Comparison of ENCODE assay signal across 31 cellular contexts in the genomic region with DNA sequence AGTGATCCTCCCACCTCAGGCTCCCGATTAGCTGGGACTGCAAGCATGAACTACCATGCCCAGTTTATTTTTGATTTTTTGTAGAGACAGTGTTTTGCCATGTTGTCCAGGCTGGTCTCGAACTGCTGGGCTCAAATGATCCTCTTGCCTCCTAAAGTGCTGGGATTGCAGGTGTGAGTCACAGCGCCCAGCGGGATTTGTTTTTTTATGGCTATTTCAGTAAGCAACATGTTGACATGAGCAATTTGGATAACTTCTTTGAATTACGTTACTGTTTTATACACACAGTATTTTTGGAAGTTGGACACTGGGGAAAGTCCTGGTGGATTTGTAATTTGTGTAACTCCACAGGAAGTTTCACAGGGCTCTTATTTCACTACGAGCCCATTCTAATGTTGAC. TPM values are rescaled to one million over a fixed set of nuclear protein-coding genes. Genes with fewer than 3 reads are reported as not detected.
A peak's percentile ranks its signal among the peaks of the same experiment; 100 is the strongest.
DNase-seq lines count a peak whose midpoint lies in the region; ATAC-seq and TF ChIP-seq lines count a peak whose summit lies in the region.
"Had no signal": no experiment of that assay in that cellular context is flagged by ENCODE, and none has a peak within 500 bp of the region (broad histone marks: within the 10 kb centered on the region; RNA-seq: fewer than 3 reads in every experiment).

No MANE protein-coding gene starts in this region.

- no peaks in the 10 kb centered on the region for H3K9me3 Mint-ChIP-seq in chondrocyte (ENCODE audit: low read depth)
- H3K9me3 Mint-ChIP-seq in nephron, result no peaks in the 10 kb centered on the region
- H3K9me3 Mint-ChIP-seq: brain; CD8-positive, alpha-beta memory T cell; stimulated activated naive B cell treated with anti-CD40 and anti-IgM and Interleukin-4, amounts not matched to agents 10 μg/mL and 1 μg/mL and 100 μg/mL, for 72 hours; T-helper 2 cell treated with Interferon-gamma antibody and Interleukin-4, amounts not matched to agents 5 μg/mL and 100 μg/mL, for 36 hours had no signal

- H3K36me3 Mint-ChIP-seq in chondrocyte (ENCODE audit: low read depth) (no peaks in the 10 kb centered on the region), nephron (ENCODE audit: low read depth) (no peaks in the 10 kb centered on the region)
- H3K36me3 Mint-ChIP-seq: brain had no signal

- DNase-seq in A172 (ENCODE audit: low spot score) (peak; percentile 68), LHCN-M2 (ENCODE audit: low read depth) (peak; percentile 56), chondrocyte (ENCODE audit: low spot score) (no peak), NCI-H510A (lab: John Stamatoyannopoulos, UW) (no peak), suprapubic skin (ENCODE audit: low spot score in 2 of 2) (no peak), AG08396 (ENCODE audit: low spot score) (no peak)
- DNase-seq: activated CD4-positive, alpha-beta T cell treated with anti-CD3 and anti-CD28 coated beads for 4 hours; activated CD8-positive, alpha-beta memory T cell treated with anti-CD3 and anti-CD28 coated beads for 24 hours; activated effector memory CD4-positive, alpha-beta T cell treated with anti-CD3 and anti-CD28 coated beads, Interleukin-2, amount 50 U/mL, for 16 hours; BE2C; CD8-positive, alpha-beta memory T cell; DMS 273 treated with DMSO at 0.1 percent for 48 hours; effector CD4-positive, alpha-beta T cell; foreskin keratinocyte; H7; KBM-7; NCI-H1436 treated with DMSO at 0.1 percent for 48 hours; NCI-H446 treated with DMSO at 0.1 percent for 48 hours; PC-3; Right ventricle myocardium superior; sigmoid colon; stimulated activated CD4-positive, alpha-beta T cell treated with anti-CD3 and anti-CD28 coated beads, Interleukin-4, amount 100 ng/mL, for 4 hours; stimulated activated naive B cell treated with anti-CD40 and anti-IgM and Interleukin-4, amounts not matched to agents 10 μg/mL and 1 μg/mL and 100 μg/mL, for 72 hours had no signal

- no peak for TF ChIP-seq CTCF in chondrocyte (IDR thresholded peaks at IDR 0.05)
- no peak for TF ChIP-seq CTCF in nephron (IDR thresholded peaks at IDR 0.05; ENCODE audit: unreplicated experiment in 3 of 3)
- TF ChIP-seq CTCF in suprapubic skin (IDR thresholded peaks at IDR 0.05), result no peak

- no peak overlapping the region for H3K4me3 Mint-ChIP-seq in chondrocyte (ENCODE audit: unreplicated experiment)
- H3K4me3 Mint-ChIP-seq in nephron, result no peak overlapping the region
- H3K4me3 Mint-ChIP-seq: brain; CD8-positive, alpha-beta memory T cell; stimulated activated naive B cell treated with anti-CD40 and anti-IgM and Interleukin-4, amounts not matched to agents 10 μg/mL and 1 μg/mL and 100 μg/mL, for 72 hours; T-helper 2 cell treated with Interferon-gamma antibody and Interleukin-4, amounts not matched to agents 5 μg/mL and 100 μg/mL, for 36 hours had no signal

- H3K27me3 ChIP-seq in suprapubic skin, result no peaks in the 10 kb centered on the region
- H3K27me3 ChIP-seq: BE2C, sigmoid colon, uterus had no signal

- no peak for TF ChIP-seq POLR2A in suprapubic skin (IDR thresholded peaks at IDR 0.05)

- peaks cover 49% of the 10 kb centered on the region for H3K4me1 ChIP-seq in suprapubic skin
- H3K4me1 ChIP-seq: BE2C had no signal

- no peak for ATAC-seq in GM21528 (IDR thresholded peaks at IDR 0.05; ENCODE audit: low FRiP score, unreplicated experiment)
- ATAC-seq: A549; foreskin keratinocyte; PC-3; stimulated activated naive B cell treated with anti-CD40 and anti-IgM and Interleukin-4, amounts not matched to agents 10 μg/mL and 1 μg/mL and 100 μg/mL, for 72 hours had no signal

- no peak for TF ChIP-seq EP300 in suprapubic skin (IDR thresholded peaks at IDR 0.05)

- peaks cover 20% of the 10 kb centered on the region for H3K4me1 Mint-ChIP-seq in chondrocyte (ENCODE audit: low read depth)
- peaks cover 19% of the 10 kb centered on the region for H3K4me1 Mint-ChIP-seq in nephron

- no peaks in the 10 kb centered on the region for H3K9me3 ChIP-seq in suprapubic skin
- H3K9me3 ChIP-seq: A549, BE2C, sigmoid colon, thoracic aorta, uterus had no signal

- WGBS in suprapubic skin, result 67% methylated on average over 6 of the region's 6 CpGs

- H3K4me3 ChIP-seq in suprapubic skin, result no peak overlapping the region
- H3K4me3 ChIP-seq: A549, sigmoid colon, thoracic aorta, uterus had no signal

- peak overlapping the region; percentile 68 for H3K27ac Mint-ChIP-seq in chondrocyte (ENCODE audit: unreplicated experiment)
- peak overlapping the region; percentile 16 to 49 (median 41) for H3K27ac Mint-ChIP-seq in nephron
- H3K27ac Mint-ChIP-seq: CD8-positive, alpha-beta memory T cell; progenitor cell of endocrine pancreas; stimulated activated naive B cell treated with anti-CD40 and anti-IgM and Interleukin-4, amounts not matched to agents 10 μg/mL and 1 μg/mL and 100 μg/mL, for 72 hours; T-helper 2 cell treated with Interferon-gamma antibody and Interleukin-4, amounts not matched to agents 5 μg/mL and 100 μg/mL, for 36 hours had no signal

- no peak overlapping the region for H3K27ac ChIP-seq in suprapubic skin
- H3K27ac ChIP-seq: foreskin keratinocyte, sigmoid colon had no signal

- no peaks in the 10 kb centered on the region for H3K36me3 ChIP-seq in suprapubic skin
- H3K36me3 ChIP-seq: BE2C, sigmoid colon, thoracic aorta, uterus had no signal

- no peaks in the 10 kb centered on the region for H3K27me3 Mint-ChIP-seq in chondrocyte (ENCODE audit: low read depth)
- peaks cover 3% of the 10 kb centered on the region for H3K27me3 Mint-ChIP-seq in nephron (ENCODE audit: low read depth)
- H3K27me3 Mint-ChIP-seq: brain had no signal

RNA-seq across cellular contexts. Expression of a gene that starts 18.5 kb away (rescaled TPM):
- total RNA-seq in A172 (2014; rRNA removed; shearing (Covaris generic)), result 86.6 and 112 TPM in 2 replicates
- total RNA-seq in LHCN-M2 (2014; rRNA removed) (25.9 and 28.5 TPM in 2 replicates), chondrocyte (26.7 to 31.5 TPM (median 27.0 TPM) in 3 replicates), suprapubic skin (100 to 1,000 TPM in 1 of 4 donors, 10 to 100 TPM in 3; 50.0 to 102 (median 61.4) TPM)
- 11.3 TPM for polyA plus RNA-seq in LHCN-M2 (2012)

Comparison
In these comparisons a context has a peak if more than half of its experiments do, and no peak if none do; other contexts are left out.
1. DNase-seq: peak in A172 (single experiment) and LHCN-M2 (single experiment); none in chondrocyte (single experiment), NCI-H510A (single experiment), suprapubic skin (0 of 2) and AG08396 (single experiment).